Comparison of ENCODE assay signal across 18 cellular contexts in genomic region chr13:50382951-50383350, GRCh38.
A peak's percentile ranks its signal among the peaks of the same experiment; 100 is the strongest.
DNase-seq lines count a peak whose midpoint lies in the region; ATAC-seq and TF ChIP-seq lines count a peak whose summit lies in the region.
"Had no signal": no experiment of that assay in that cellular context is flagged by ENCODE, and none has a peak within 500 bp of the region (broad histone marks: within the 10 kb centered on the region; RNA-seq: fewer than 3 reads in every experiment).

No MANE protein-coding gene starts in this region.

- H3K4ac ChIP-seq in trophoblast cell (ENCODE audit: low read depth, low read length): no peak overlapping the region

- 0 out of 2 replicates have a peak overlapping the region, but pooled peaks have one; percentile 9 for H3K27ac ChIP-seq in DND-41 (ENCODE audit: low read length)
- H3K27ac ChIP-seq in trophoblast cell (ENCODE audit: low read depth, low read length): no peak overlapping the region
- peak overlapping the region in 3 of 4 donors; percentile 28 to 91 (median 52) for H3K27ac ChIP-seq in gastrocnemius medialis
- H3K27ac ChIP-seq: 22Rv1; A549; BLaER1 treated with 17β-estradiol and CSF1 and Interleukin-3, amounts not matched to agents 10 nM and 100 nM; C4-2B had no signal

- H4K12ac ChIP-seq in trophoblast cell (ENCODE audit: low read depth, low read length): no peak overlapping the region

- no peaks in the 10 kb centered on the region for H3K79me1 ChIP-seq in trophoblast cell (ENCODE audit: low read length)

- TF ChIP-seq POLR2A in gastrocnemius medialis (IDR thresholded peaks at IDR 0.05): no peak
- no peak for TF ChIP-seq POLR2A in lower leg skin (IDR thresholded peaks at IDR 0.05)

- H3K9ac ChIP-seq in DND-41 (ENCODE audit: low read depth, low read length) (no peak overlapping the region), trophoblast cell (ENCODE audit: low read length) (no peak overlapping the region)
- H3K9ac ChIP-seq: BLaER1 treated with 17β-estradiol and CSF1 and Interleukin-3, amounts not matched to agents 10 nM and 100 nM had no signal

- in situ Hi-C loops in gastrocnemius medialis (cut with MboI; ENCODE audit: low sequenced_read_pairs in 4 of 4): loop anchor here in 3 of 4 donors (10.0 to 25.0 kb wide), 3 partner anchors 142 to 396 kb away; partner anchors contain the start of gene TRIM13 (in 1 of the 3)

- intact Hi-C loops in gastrocnemius medialis (cut with DNase I; ENCODE audit: low total_unique reads): no loop called here
- intact Hi-C loops in lower leg skin (cut with DNase I; ENCODE audit: low total_unique reads): loop anchor here (5.0 kb wide), 1 partner anchor 946 kb away; no protein-coding TSS in a partner anchor

- H2BK12ac ChIP-seq in trophoblast cell (ENCODE audit: low read length): no peak overlapping the region

- WGBS in trophoblast cell (ENCODE audit: extremely low coverage, insufficient coverage, insufficient read length): no CpG with 5 or more reads among the region's 4 CpGs
- 72 to 80% methylated on average over 4 of the region's 4 CpGs for WGBS in lower leg skin, 2 donors

- H2AFZ ChIP-seq in DND-41 (ENCODE audit: low read depth, low read length) (no peak overlapping the region), trophoblast cell (ENCODE audit: insufficient read depth, low read length, poor library complexity) (no peak overlapping the region)

- no peak overlapping the region for H4K91ac ChIP-seq in trophoblast cell (ENCODE audit: low read depth, low read length)

- DNase-seq in DND-41: no peak
- DNase-seq in trophoblast cell: peak; percentile 73 to 77
- DNase-seq in gastrocnemius medialis: no peak
- DNase-seq in middle frontal gyrus (ENCODE audit: extremely low spot score, low spot score): no peak
- DNase-seq in lower leg skin (ENCODE audit: low spot score in 2 of 2): no peak
- DNase-seq: AML-193; Caco-2; Calu3; CD4-positive, alpha-beta T cell; CD8-positive, alpha-beta T cell; DMS79 treated with DMSO at 0.1 percent for 48 hours; EL; GDM1 had no signal

- no peak overlapping the region for H2BK5ac ChIP-seq in trophoblast cell (ENCODE audit: low read depth, low read length, poor library complexity)

- no peak for TF ChIP-seq CTCF in DND-41 (IDR thresholded peaks at IDR 0.05; ENCODE audit: borderline replicate concordance, extremely low read depth, low read length, poor library complexity, severe bottlenecking)
- no peak for TF ChIP-seq CTCF in gastrocnemius medialis (IDR thresholded peaks at IDR 0.05 in 4 of 5, conservative IDR thresholded peaks at IDR 0.05 in 1 of 5)
- no peak for TF ChIP-seq CTCF in lower leg skin (IDR thresholded peaks at IDR 0.05)

- H4K8ac ChIP-seq in trophoblast cell (ENCODE audit: low read depth, low read length): no peak overlapping the region

- ATAC-seq in DND-41 (ENCODE audit: insufficient read depth, low read depth) (no peak), gastrocnemius medialis (no peak)
- ATAC-seq: A549; CD8-positive, alpha-beta T cell; GM12878 had no signal

- no peaks in the 10 kb centered on the region for H4K20me1 ChIP-seq in DND-41 (ENCODE audit: insufficient read depth, low read length)
- H4K20me1 ChIP-seq: BLaER1 treated with 17β-estradiol and CSF1 and Interleukin-3, amounts not matched to agents 10 nM and 100 nM had no signal

- no peak overlapping the region for H3K18ac ChIP-seq in trophoblast cell (ENCODE audit: low read length)

- no peak overlapping the region for H2AK5ac ChIP-seq in trophoblast cell (ENCODE audit: low read length)

- H3K4me2 ChIP-seq in DND-41 (ENCODE audit: insufficient read depth, low read length): no peak overlapping the region
- no peak overlapping the region for H3K4me2 ChIP-seq in trophoblast cell (ENCODE audit: low read length)
- H3K4me2 ChIP-seq: A549; BLaER1 treated with 17β-estradiol and CSF1 and Interleukin-3, amounts not matched to agents 10 nM and 100 nM had no signal

- no peak overlapping the region for H3K23ac ChIP-seq in trophoblast cell (ENCODE audit: low read length)

- H2BK120ac ChIP-seq in trophoblast cell (ENCODE audit: insufficient read depth, low read length, poor library complexity): no peak overlapping the region

- H3K36me3 ChIP-seq in DND-41 (ENCODE audit: insufficient read depth, low read length) (no peaks in the 10 kb centered on the region), trophoblast cell (ENCODE audit: control insufficient read depth in 1 of 2, insufficient read depth in 2 of 2, low read length in 2 of 2) (no peaks in the 10 kb centered on the region), gastrocnemius medialis (no peaks in the 10 kb centered on the region)

- H3K9me3 ChIP-seq in DND-41 (ENCODE audit: insufficient read depth, low read length, severe bottlenecking): peaks cover 24% of the 10 kb centered on the region
- H3K9me3 ChIP-seq in trophoblast cell (ENCODE audit: insufficient read depth, low read depth, low read length): no peaks in the 10 kb centered on the region
- H3K9me3 ChIP-seq in gastrocnemius medialis: no peaks in the 10 kb centered on the region
- H3K9me3 ChIP-seq: A549 had no signal

- no peaks in the 10 kb centered on the region for H3K79me2 ChIP-seq in DND-41 (ENCODE audit: insufficient read depth, low read length)
- no peaks in the 10 kb centered on the region for H3K79me2 ChIP-seq in trophoblast cell (ENCODE audit: control insufficient read depth, insufficient read depth, low read length, poor library complexity)

- no peak overlapping the region for H3K4me3 ChIP-seq in DND-41 (ENCODE audit: low read depth in 1 of 2, low read length in 2 of 2)
- H3K4me3 ChIP-seq in trophoblast cell (ENCODE audit: low read depth, low read length): no peak overlapping the region
- no peak overlapping the region for H3K4me3 ChIP-seq in gastrocnemius medialis
- H3K4me3 ChIP-seq in lower leg skin (ENCODE audit: low read depth, poor library complexity, severe bottlenecking): no peak overlapping the region
- H3K4me3 ChIP-seq: A549; BLaER1 treated with 17β-estradiol and CSF1 and Interleukin-3, amounts not matched to agents 10 nM and 100 nM; GM12878 had no signal

- H3K27me3 ChIP-seq in DND-41 (ENCODE audit: insufficient read depth, low read length, poor library complexity) (no peaks in the 10 kb centered on the region), trophoblast cell (ENCODE audit: insufficient read depth, low read length) (no peaks in the 10 kb centered on the region), gastrocnemius medialis (no peaks in the 10 kb centered on the region)
- H3K27me3 ChIP-seq: BLaER1 treated with 17β-estradiol and CSF1 and Interleukin-3, amounts not matched to agents 10 nM and 100 nM had no signal

- H3K4me1 ChIP-seq in DND-41 (ENCODE audit: insufficient read depth, low read length): peaks cover 42% of the 10 kb centered on the region
- peaks cover 0 to 6% of the 10 kb centered on the region in 2 experiments for H3K4me1 ChIP-seq in trophoblast cell (ENCODE audit: control insufficient read depth in 1 of 2, insufficient read depth in 2 of 2, low read length in 2 of 2)
- H3K4me1 ChIP-seq in gastrocnemius medialis: peaks cover 21 to 44% of the 10 kb centered on the region in 2 donors
- H3K4me1 ChIP-seq: A549 had no signal

- no peak overlapping the region for H3K14ac ChIP-seq in trophoblast cell (ENCODE audit: low read length)

Comparison
In these comparisons a context has a peak if more than half of its experiments do, and no peak if none do; other contexts are left out.
1. DNase-seq: peak in trophoblast cell (2 of 2); none in DND-41 (single experiment), gastrocnemius medialis (0 of 2), middle frontal gyrus (single experiment) and lower leg skin (0 of 2).